Comparison of ENCODE assay signal across 20 cellular contexts in genomic region chrX:5870238-5870637, GRCh38.
DNase-seq lines count a peak whose midpoint lies in the region; ATAC-seq and TF ChIP-seq lines count a peak whose summit lies in the region.
"Had no signal": no experiment of that assay in that cellular context is flagged by ENCODE, and none has a peak within 500 bp of the region (broad histone marks: within the 10 kb centered on the region; RNA-seq: fewer than 3 reads in every experiment).

No MANE protein-coding gene starts in this region.

- H2AFZ ChIP-seq in mammary epithelial cell (ENCODE audit: low read depth, low read length), result peak overlapping the region; percentile 63

- DNase-seq in left ventricle myocardium superior (no peak), cardiac septum (ENCODE audit: low spot score) (no peak), mammary epithelial cell (no peak), nephron progenitor cell (no peak), C1 segment of cervical spinal cord (lab: John Stamatoyannopoulos, UW) (no peak), brain microvascular endothelial cell (no peak)
- DNase-seq: CD8-positive, alpha-beta T cell; DMS53; EL; GOT3; Kasumi-1; NCI-H1105; NCI-H2081; NK-92 treated with Interleukin-12 subunit alpha and Interleukin-12 subunit beta, amount 100 ng/mL, for 24 hours; Peyer's patch; SHP77 had no signal

- peak overlapping the region; percentile 15 for H3K9ac ChIP-seq in mammary epithelial cell (ENCODE audit: insufficient read depth, low read length)
- H3K9ac ChIP-seq: BLaER1 had no signal

- H3K27ac ChIP-seq in mammary epithelial cell (ENCODE audit: insufficient read depth, low read depth, low read length) (peak overlapping the region; percentile 86), brain microvascular endothelial cell (no peak overlapping the region)
- H3K27ac ChIP-seq: BLaER1, Peyer's patch had no signal

- intact Hi-C loops in left ventricle myocardium superior (cut with micrococcal nuclease) (no loop called here), cardiac septum (cut with DNase I) (no loop called here), mammary epithelial cell (cut with micrococcal nuclease) (loop anchor here (5.0 kb wide), 1 partner anchor 143 kb away; no protein-coding TSS in a partner anchor)

- peaks cover 3% of the 10 kb centered on the region for H3K9me3 Mint-ChIP-seq in nephron progenitor cell

- H3K4me3 ChIP-seq in mammary epithelial cell (replicated peaks in 1 of 3; ENCODE audit: insufficient read depth in 1 of 3, low read depth in 2 of 3, low read length in 3 of 3) (no peak overlapping the region), brain microvascular endothelial cell (ENCODE audit: low read depth, low read length) (no peak overlapping the region)
- H3K4me3 ChIP-seq: BLaER1, Peyer's patch had no signal

- CTCF ChIA-PET in mammary epithelial cell (lab: Charles Lee; ENCODE audit: low non-redundant PET), result no interaction called here

- TF ChIP-seq CTCF in mammary epithelial cell (conservative IDR thresholded peaks at IDR 0.05 in 1 of 2, IDR thresholded peaks at IDR 0.05 in 1 of 2; ENCODE audit: extremely low read depth in 1 of 2, insufficient read depth in 1 of 2, low read depth in 1 of 2, low read length in 2 of 2) (no peak), nephron progenitor cell (IDR thresholded peaks at IDR 0.05) (no peak), brain microvascular endothelial cell (IDR thresholded peaks at IDR 0.05; ENCODE audit: low read depth, low read length, missing control alignments) (no peak)

- H3K27ac Mint-ChIP-seq in nephron progenitor cell, result peak overlapping the region; percentile 50
- H3K27ac Mint-ChIP-seq: CD8-positive, alpha-beta T cell; IgD-negative memory B cell had no signal

- no peaks in the 10 kb centered on the region for H3K36me3 Mint-ChIP-seq in nephron progenitor cell (ENCODE audit: low read depth)
- H3K36me3 Mint-ChIP-seq: CD8-positive, alpha-beta T cell had no signal

- H3K27me3 Mint-ChIP-seq in nephron progenitor cell (ENCODE audit: low read depth, poor library complexity), result no peaks in the 10 kb centered on the region
- H3K27me3 Mint-ChIP-seq: IgD-negative memory B cell had no signal

- no peak overlapping the region for H3K4me3 Mint-ChIP-seq in nephron progenitor cell
- H3K4me3 Mint-ChIP-seq: CD8-positive, alpha-beta T cell had no signal

- ATAC-seq in left ventricle myocardium superior, result peak; percentile 74
- ATAC-seq in GM19328 (IDR thresholded peaks at IDR 0.05; ENCODE audit: unreplicated experiment), result no peak
- ATAC-seq: CD8-positive, alpha-beta T cell; HCT116 had no signal

- H3K4me1 Mint-ChIP-seq in nephron progenitor cell, result peaks cover 20% of the 10 kb centered on the region
- H3K4me1 Mint-ChIP-seq: IgD-negative memory B cell had no signal

- H3K4me1 ChIP-seq in mammary epithelial cell (ENCODE audit: insufficient read depth, low read length), result peaks cover 12% of the 10 kb centered on the region
- H3K4me1 ChIP-seq: BLaER1, Peyer's patch had no signal

- in situ Hi-C loops in mammary epithelial cell (cut with MboI; ENCODE audit: low sequenced_read_pairs in 2 of 2) (loop anchor here in 1 of 2 donors (10.0 kb wide), 1 partner anchor 195 kb away; no protein-coding TSS in a partner anchor), brain microvascular endothelial cell (cut with HindIII; ENCODE audit: low pct_ligation_motif_present, low sequenced_read_pairs) (no loop called here)

- no TSS peak for BruUV-seq in mammary epithelial cell (replicated peaks; lab: Mats Ljungman, UMichigan)

- H3K9me3 ChIP-seq in mammary epithelial cell (replicated peaks; ENCODE audit: insufficient read depth, low read length), result no peaks in the 10 kb centered on the region
- H3K9me3 ChIP-seq: BLaER1, Peyer's patch had no signal

- dilution Hi-C loops in mammary epithelial cell (cut with HindIII; ENCODE audit: low sequenced_read_pairs), result no loop called here

- H3K36me3 ChIP-seq in mammary epithelial cell (ENCODE audit: insufficient read depth, low read length) (no peaks in the 10 kb centered on the region), brain microvascular endothelial cell (replicated peaks) (no peaks in the 10 kb centered on the region)
- H3K36me3 ChIP-seq: BLaER1, Peyer's patch had no signal

- peak overlapping the region; percentile 41 for H3K4me2 ChIP-seq in mammary epithelial cell (ENCODE audit: insufficient read depth, low read depth, low read length)
- H3K4me2 ChIP-seq: BLaER1 had no signal

- no peaks in the 10 kb centered on the region for H3K79me2 ChIP-seq in mammary epithelial cell (ENCODE audit: insufficient read depth, low read length)

- no peaks in the 10 kb centered on the region for H4K20me1 ChIP-seq in mammary epithelial cell (ENCODE audit: insufficient read depth, low read length)
- H4K20me1 ChIP-seq: BLaER1 had no signal

- H3K27me3 ChIP-seq in mammary epithelial cell (ENCODE audit: insufficient read depth, low read length), result no peaks in the 10 kb centered on the region
- no peaks in the 10 kb centered on the region for H3K27me3 ChIP-seq in brain microvascular endothelial cell (replicated peaks)
- H3K27me3 ChIP-seq: BLaER1, Peyer's patch had no signal

- 7% methylated on average over 3 of the region's 3 CpGs for WGBS in mammary epithelial cell (ENCODE audit: low coverage, missing lambda C conversion rate)
